In genomic region chr3:196868297-196868661, GRCh38 we compare ENCODE assay signal across 8 cellular contexts. TPM values are rescaled to one million over a fixed set of nuclear protein-coding genes. Genes with fewer than 3 reads are reported as not detected.
A peak's percentile ranks its signal among the peaks of the same experiment; 100 is the strongest.
DNase-seq lines count a peak whose midpoint lies in the region; ATAC-seq lines count a peak whose summit lies in the region.

No MANE protein-coding gene starts in this region.

- H3K4me3 ChIP-seq in rectal smooth muscle tissue (ENCODE audit: low read length): peak overlapping the region; percentile 93

- ATAC-seq in activated T-cell treated with anti-CD3 and anti-CD28 coated beads, Interleukin-2, amount 50 U/mL, for 4 hours: peak; percentile 7 to 23
- ATAC-seq in HG02588 (IDR thresholded peaks at IDR 0.05; ENCODE audit: unreplicated experiment): peak; percentile 29
- ATAC-seq in activated naive CD8-positive, alpha-beta T cell treated with anti-CD3 and anti-CD28 coated beads, Interleukin-2, amount 10 ng/mL, durations not matched to agents 7 days and 5 days (ENCODE audit: low read depth): peak; percentile 15
- ATAC-seq in left ventricle myocardium superior: peak; percentile 6

- no peaks in the 10 kb centered on the region for H3K27me3 Mint-ChIP-seq in activated T-cell treated with anti-CD3 and anti-CD28 coated beads, Interleukin-2, amount 50 U/mL, for 4 hours (ENCODE audit: low read depth)
- H3K27me3 Mint-ChIP-seq in activated naive CD8-positive, alpha-beta T cell treated with anti-CD3 and anti-CD28 coated beads, Interleukin-2, amount 10 ng/mL, durations not matched to agents 7 days and 5 days: no peaks in the 10 kb centered on the region

- POLR2A ChIA-PET in activated naive CD8-positive, alpha-beta T cell treated with anti-CD3 and anti-CD28 coated beads, Interleukin-2, amount 10 ng/mL, durations not matched to agents 7 days and 5 days (lab: Charles Lee): interaction anchor here (0.7 to 3.1 kb wide), 21 partner anchors 8 to 844 kb away, joined by 3 to 37 read pairs (median 4); partner anchors contain the start of genes CEP19, DYNLT2B, FBXO45 and NCBP2

- H3K9me3 Mint-ChIP-seq in activated T-cell treated with anti-CD3 and anti-CD28 coated beads, Interleukin-2, amount 50 U/mL, for 4 hours: no peaks in the 10 kb centered on the region
- H3K9me3 Mint-ChIP-seq in activated naive CD8-positive, alpha-beta T cell treated with anti-CD3 and anti-CD28 coated beads, Interleukin-2, amount 10 ng/mL, durations not matched to agents 7 days and 5 days: peaks cover 4% of the 10 kb centered on the region

- peak overlapping the region; percentile 96 for H3K27ac ChIP-seq in rectal smooth muscle tissue (ENCODE audit: low read depth, low read length)

- H3K4me3 Mint-ChIP-seq in activated T-cell treated with anti-CD3 and anti-CD28 coated beads, Interleukin-2, amount 50 U/mL, for 4 hours: peak overlapping the region; percentile 96
- peak overlapping the region; percentile 97 for H3K4me3 Mint-ChIP-seq in activated naive CD8-positive, alpha-beta T cell treated with anti-CD3 and anti-CD28 coated beads, Interleukin-2, amount 10 ng/mL, durations not matched to agents 7 days and 5 days

- H3K36me3 Mint-ChIP-seq in activated T-cell treated with anti-CD3 and anti-CD28 coated beads, Interleukin-2, amount 50 U/mL, for 4 hours (ENCODE audit: insufficient read depth): peaks cover 4% of the 10 kb centered on the region
- peaks cover 6% of the 10 kb centered on the region for H3K36me3 Mint-ChIP-seq in activated naive CD8-positive, alpha-beta T cell treated with anti-CD3 and anti-CD28 coated beads, Interleukin-2, amount 10 ng/mL, durations not matched to agents 7 days and 5 days

- H3K9ac ChIP-seq in rectal smooth muscle tissue (ENCODE audit: low read length): peak overlapping the region; percentile 66

- DNase-seq in activated T-cell treated with anti-CD3 and anti-CD28 coated beads, Interleukin-2, amount 50 U/mL, for 4 hours: no peak
- DNase-seq in activated T-cell treated with anti-CD3 and anti-CD28 coated beads, Interleukin-2, amount 50 U/mL, for 1 hour: no peak
- peak; percentile 46 for DNase-seq in NCI-H1092 treated with DMSO at 0.1 percent for 48 hours (lab: John Stamatoyannopoulos, UW)
- peak; percentile 52 for DNase-seq in activated naive CD8-positive, alpha-beta T cell treated with anti-CD3 and anti-CD28 coated beads, Interleukin-2, amount 10 ng/mL, durations not matched to agents 7 days and 5 days
- no peak for DNase-seq in left ventricle myocardium superior
- no peak for DNase-seq in globus pallidus (ENCODE audit: low spot score)

- peak overlapping the region; percentile 94 for H3K27ac Mint-ChIP-seq in activated naive CD8-positive, alpha-beta T cell treated with anti-CD3 and anti-CD28 coated beads, Interleukin-2, amount 10 ng/mL, durations not matched to agents 7 days and 5 days

- intact Hi-C loops in left ventricle myocardium superior (cut with micrococcal nuclease): loop anchor here (10.0 kb wide), 1 partner anchor 77 kb away; the partner anchor contains the start of gene NCBP2

- H3K27me3 ChIP-seq in rectal smooth muscle tissue (ENCODE audit: control insufficient read depth, insufficient read depth, low read length): no peaks in the 10 kb centered on the region

- H3K4me1 ChIP-seq in rectal smooth muscle tissue (ENCODE audit: control insufficient read depth, insufficient read depth, low read length): peaks cover 15% of the 10 kb centered on the region

- H3K36me3 ChIP-seq in rectal smooth muscle tissue (ENCODE audit: control insufficient read depth, insufficient read depth, low read length): no peaks in the 10 kb centered on the region

- H3K4me1 Mint-ChIP-seq in activated T-cell treated with anti-CD3 and anti-CD28 coated beads, Interleukin-2, amount 50 U/mL, for 4 hours (ENCODE audit: low read depth): peaks cover 23% of the 10 kb centered on the region
- peaks cover 13% of the 10 kb centered on the region for H3K4me1 Mint-ChIP-seq in activated naive CD8-positive, alpha-beta T cell treated with anti-CD3 and anti-CD28 coated beads, Interleukin-2, amount 10 ng/mL, durations not matched to agents 7 days and 5 days

RNA-seq across cellular contexts. Expression of gene SENP5, which starts 0.6 kb away (rescaled TPM):
- total RNA-seq in activated T-cell treated with anti-CD3 and anti-CD28 coated beads, Interleukin-2, amount 50 U/mL, for 4 hours: 10 to 100 TPM; 34.5 to 37.1 (median 34.7) TPM
- total RNA-seq in activated naive CD8-positive, alpha-beta T cell treated with anti-CD3 and anti-CD28 coated beads, Interleukin-2, amount 10 ng/mL, durations not matched to agents 7 days and 5 days: 10 to 100 TPM; 37.5 to 37.9 TPM
- 19.6 TPM for total RNA-seq in left ventricle myocardium superior

Comparison
In these comparisons a context has a peak if more than half of its experiments do, and no peak if none do; other contexts are left out.
1. DNase-seq: peak in NCI-H1092 treated with DMSO at 0.1 percent for 48 hours (single experiment) and activated naive CD8-positive, alpha-beta T cell treated with anti-CD3 and anti-CD28 coated beads, Interleukin-2, amount 10 ng/mL, durations not matched to agents 7 days and 5 days (single experiment); none in activated T-cell treated with anti-CD3 and anti-CD28 coated beads, Interleukin-2, amount 50 U/mL, for 4 hours (single experiment), activated T-cell treated with anti-CD3 and anti-CD28 coated beads, Interleukin-2, amount 50 U/mL, for 1 hour (single experiment), left ventricle myocardium superior (single experiment) and globus pallidus (single experiment).
2. Peak in every context shown above with its lines, with median percentiles within 50 percentile points of each other: ATAC-seq.